ENCODE assay signal across 15 cellular contexts in genomic region chr5:97618721-97619120, GRCh38.
DNase-seq lines count a peak whose midpoint lies in the region; ATAC-seq and TF ChIP-seq lines count a peak whose summit lies in the region.
"Had no signal": no experiment of that assay in that cellular context is flagged by ENCODE, and none has a peak within 500 bp of the region (broad histone marks: within the 10 kb centered on the region; RNA-seq: fewer than 3 reads in every experiment).

No MANE protein-coding gene starts in this region.

- H3K4me1 ChIP-seq in foreskin keratinocyte, result no peaks in the 10 kb centered on the region
- H3K4me1 ChIP-seq: Caco-2 had no signal

- H3K9me3 ChIP-seq in WERI-Rb-1 (ENCODE audit: severe bottlenecking), result no peaks in the 10 kb centered on the region
- H3K9me3 ChIP-seq: Caco-2 had no signal

- peaks cover 12% of the 10 kb centered on the region for H3K4me1 Mint-ChIP-seq in HFFc6 (ENCODE audit: low read depth)
- H3K4me1 Mint-ChIP-seq: CD14-positive monocyte had no signal

- H3K4me3 ChIP-seq in AG04449 (ENCODE audit: low read depth, low read length) (no peak overlapping the region), astrocyte of the spinal cord (ENCODE audit: low read depth, low read length) (no peak overlapping the region), WERI-Rb-1 (ENCODE audit: low read depth, low read length) (no peak overlapping the region)

- peak overlapping the region; percentile 52 for H3K27ac Mint-ChIP-seq in HFFc6
- H3K27ac Mint-ChIP-seq: CD14-positive monocyte had no signal

- no peaks in the 10 kb centered on the region for H3K27me3 Mint-ChIP-seq in HFFc6 (ENCODE audit: insufficient read depth)

- H3K27ac ChIP-seq in foreskin keratinocyte (no peak overlapping the region), WERI-Rb-1 (no peak overlapping the region)

- CTCF ChIA-PET in AG04449 (lab: Yijun Ruan, JAX), result interaction anchor here (0.6 kb wide), 1 partner anchor 1168 kb away, joined by 3 read pairs; no protein-coding TSS in a partner anchor

- no peak for TF ChIP-seq CTCF in AG04449 (IDR thresholded peaks at IDR 0.05; ENCODE audit: insufficient read depth, low read length, missing control alignments)
- TF ChIP-seq CTCF in HFFc6 (IDR thresholded peaks at IDR 0.05), result no peak
- no peak for TF ChIP-seq CTCF in astrocyte of the spinal cord (IDR thresholded peaks at IDR 0.05; ENCODE audit: low read depth, low read length)
- TF ChIP-seq CTCF in foreskin keratinocyte (conservative IDR thresholded peaks at IDR 0.05), result no peak
- no peak for TF ChIP-seq CTCF in WERI-Rb-1 (IDR thresholded peaks at IDR 0.05; ENCODE audit: low read depth, low read length)

- peaks cover 3% of the 10 kb centered on the region; the same call in 1 of the 2 replicates for H3K9me3 Mint-ChIP-seq in HFFc6

- DNase-seq in AG04449 (ENCODE audit: low read depth, low spot score) (peak; percentile 64), HFFc6 (peak; percentile 63), astrocyte of the spinal cord (ENCODE audit: low read depth, low spot score) (peak; percentile 19), foreskin keratinocyte (peak; percentile 63 to 86), WERI-Rb-1 (no peak), HK-2 (ENCODE audit: unreplicated experiment) (no peak), NCI-H345 (lab: John Stamatoyannopoulos, UW) (no peak), MV-4-11 (lab: John Stamatoyannopoulos, UW) (no peak)
- DNase-seq: Caco-2, DMS53, Karpas-422, NCI-H1436 treated with DMSO at 0.1 percent for 48 hours, NCI-H2081 treated with DMSO at 0.1 percent for 48 hours, PC-3 had no signal

- H3K36me3 Mint-ChIP-seq in HFFc6 (ENCODE audit: low read depth), result peaks cover 10% of the 10 kb centered on the region; the same call in 1 of the 2 replicates
- H3K36me3 Mint-ChIP-seq: CD14-positive monocyte had no signal

- no peaks in the 10 kb centered on the region for H3K36me3 ChIP-seq in WERI-Rb-1

- ATAC-seq in foreskin keratinocyte, result peak; percentile 40
- ATAC-seq: PC-3 had no signal

- in situ Hi-C loops in astrocyte of the spinal cord (cut with HindIII; ENCODE audit: low sequenced_read_pairs), result no loop called here

- no peak overlapping the region for H3K4me3 Mint-ChIP-seq in HFFc6
- H3K4me3 Mint-ChIP-seq: CD14-positive monocyte had no signal

- POLR2A ChIA-PET in AG04449 (lab: Yijun Ruan, JAX), result no interaction called here

- no peaks in the 10 kb centered on the region for H3K27me3 ChIP-seq in foreskin keratinocyte
- H3K27me3 ChIP-seq in WERI-Rb-1 (ENCODE audit: insufficient read depth, low read depth, severe bottlenecking), result no peaks in the 10 kb centered on the region

Comparison
In these comparisons a context has a peak if more than half of its experiments do, and no peak if none do; other contexts are left out.
1. DNase-seq: peak in AG04449 (single experiment), HFFc6 (single experiment), astrocyte of the spinal cord (single experiment) and foreskin keratinocyte (2 of 2); none in WERI-Rb-1 (single experiment), HK-2 (single experiment), NCI-H345 (single experiment) and MV-4-11 (single experiment).